17 cellular contexts compared by ENCODE assay signal in genomic region chr21:42144221-42144620, GRCh38.
A peak's percentile ranks its signal among the peaks of the same experiment; 100 is the strongest.
DNase-seq lines count a peak whose midpoint lies in the region; ATAC-seq, FAIRE-seq and TF ChIP-seq lines count a peak whose summit lies in the region.
"Had no signal": no experiment of that assay in that cellular context is flagged by ENCODE, and none has a peak within 500 bp of the region (broad histone marks: within the 10 kb centered on the region; RNA-seq: fewer than 3 reads in every experiment).

No MANE protein-coding gene starts in this region.

- H3K27ac Mint-ChIP-seq in T-helper 2 cell treated with Interferon-gamma antibody and Interleukin-4, amounts not matched to agents 5 μg/mL and 100 μg/mL, for 36 hours: peak overlapping the region; percentile 34
- peak overlapping the region in 3 of 5 experiments; percentile 27 to 93 (median 43) for H3K27ac Mint-ChIP-seq in brain
- H3K27ac Mint-ChIP-seq: CD4-positive, alpha-beta T cell; GM23338 had no signal

- H3K36me3 Mint-ChIP-seq in T-helper 2 cell treated with Interferon-gamma antibody and Interleukin-4, amounts not matched to agents 5 μg/mL and 100 μg/mL, for 36 hours (ENCODE audit: low read depth): no peaks in the 10 kb centered on the region
- no peaks in the 10 kb centered on the region for H3K36me3 Mint-ChIP-seq in brain

- H3K9me3 ChIP-seq in HEK293 (ENCODE audit: control insufficient read depth, insufficient read depth, low read depth, low read length) (no peaks in the 10 kb centered on the region), kidney (ENCODE audit: control insufficient read depth in 1 of 2, low read length in 2 of 2) (no peaks in the 10 kb centered on the region)
- H3K9me3 ChIP-seq: A549, Caco-2 had no signal

- no peaks in the 10 kb centered on the region for H3K4me1 ChIP-seq in HEK293 (ENCODE audit: control insufficient read depth, insufficient read depth, low read length)
- H3K4me1 ChIP-seq in kidney (ENCODE audit: control insufficient read depth in 1 of 2, insufficient read depth in 1 of 2, low read depth in 1 of 2, low read length in 2 of 2): no peaks in the 10 kb centered on the region
- H3K4me1 ChIP-seq: A549, Caco-2 had no signal

- no peak for DNase-seq in T-helper 2 cell treated with Interferon-gamma antibody and Interleukin-4, amounts not matched to agents 5 μg/mL and 100 μg/mL, for 36 hours (ENCODE audit: low spot score)
- DNase-seq in T-helper 2 cell: no peak
- peak; percentile 21 for DNase-seq in kidney
- no peak for DNase-seq in coronary artery (ENCODE audit: low spot score)
- DNase-seq in activated CD4-positive, alpha-beta T cell treated with anti-CD3 and anti-CD28 coated beads for 48 hours: no peak
- DNase-seq: AML-193; CD4-positive, alpha-beta T cell; H7 had no signal

- CTCF ChIA-PET in HEK293 (lab: Yijun Ruan, JAX): interaction anchor here (1.0 to 3.6 kb wide), 9 partner anchors 10 to 393 kb away, joined by 3 to 46 read pairs (median 7); no protein-coding TSS in a partner anchor

- H3K27ac ChIP-seq in HEK293 (ENCODE audit: extremely low read depth, low read depth, low read length): no peak overlapping the region
- H3K27ac ChIP-seq in kidney (ENCODE audit: low read depth in 2 of 2, low read length in 2 of 2): no peak overlapping the region
- H3K27ac ChIP-seq in coronary artery: no peak overlapping the region
- H3K27ac ChIP-seq: 22Rv1, A549, C4-2B had no signal

- no peak overlapping the region for H3K4me3 Mint-ChIP-seq in T-helper 2 cell treated with Interferon-gamma antibody and Interleukin-4, amounts not matched to agents 5 μg/mL and 100 μg/mL, for 36 hours
- no peak overlapping the region for H3K4me3 Mint-ChIP-seq in brain
- H3K4me3 Mint-ChIP-seq: CD4-positive, alpha-beta T cell; GM23338 had no signal

- ATAC-seq in GM18909 (IDR thresholded peaks at IDR 0.05; ENCODE audit: poor library complexity, unreplicated experiment): no peak
- ATAC-seq: GM23338 had no signal

- H3K36me3 ChIP-seq in HEK293 (ENCODE audit: control insufficient read depth in 2 of 2, insufficient read depth in 1 of 2, low read length in 2 of 2): no peaks in the 10 kb centered on the region
- no peaks in the 10 kb centered on the region for H3K36me3 ChIP-seq in kidney (ENCODE audit: control insufficient read depth in 1 of 2, insufficient read depth in 2 of 2, low read length in 2 of 2)

- TF ChIP-seq CTCF in HEK293 (tag by site-specific recombination; IDR thresholded peaks at IDR 0.05) (no peak), brain (conservative IDR thresholded peaks at IDR 0.05) (no peak), kidney (IDR thresholded peaks at IDR 0.05; ENCODE audit: borderline replicate concordance, extremely low read depth, insufficient read depth) (no peak), coronary artery (IDR thresholded peaks at IDR 0.05) (no peak)

- POLR2A ChIA-PET in HEK293 (lab: Yijun Ruan, JAX): no interaction called here

- no peak overlapping the region for H3K9ac ChIP-seq in kidney (ENCODE audit: low read length in 2 of 2)

- peaks cover 11% of the 10 kb centered on the region for H3K4me1 Mint-ChIP-seq in T-helper 2 cell treated with Interferon-gamma antibody and Interleukin-4, amounts not matched to agents 5 μg/mL and 100 μg/mL, for 36 hours (ENCODE audit: low read depth)
- peaks cover 18% of the 10 kb centered on the region for H3K4me1 Mint-ChIP-seq in brain

- no peak for FAIRE-seq in kidney (lab: Jason Lieb, UNC)
- FAIRE-seq: A549, G401.6 had no signal

- intact Hi-C loops in kidney (cut with DNase I): no loop called here

- peaks cover 6% of the 10 kb centered on the region for H3K27me3 Mint-ChIP-seq in T-helper 2 cell treated with Interferon-gamma antibody and Interleukin-4, amounts not matched to agents 5 μg/mL and 100 μg/mL, for 36 hours (ENCODE audit: low read depth)
- H3K27me3 Mint-ChIP-seq in brain: peaks cover 12% of the 10 kb centered on the region
- H3K27me3 Mint-ChIP-seq: CD4-positive, alpha-beta T cell had no signal

- H3K9me3 Mint-ChIP-seq in T-helper 2 cell treated with Interferon-gamma antibody and Interleukin-4, amounts not matched to agents 5 μg/mL and 100 μg/mL, for 36 hours: no peaks in the 10 kb centered on the region
- H3K9me3 Mint-ChIP-seq in brain: peaks cover 0 to 6% (median 0%) of the 10 kb centered on the region in 5 experiments
- H3K9me3 Mint-ChIP-seq: CD4-positive, alpha-beta T cell; GM23338 had no signal

- no peak overlapping the region for H3K4me3 ChIP-seq in HEK293 (ENCODE audit: low read depth, low read length)
- no peak overlapping the region for H3K4me3 ChIP-seq in kidney (ENCODE audit: low read length in 2 of 2)
- no peak overlapping the region for H3K4me3 ChIP-seq in coronary artery
- H3K4me3 ChIP-seq: A549, GM23338 had no signal

TF ChIP-seq in HEK293, 187 proteins besides CTCF, POLR2A, EP300 and RAD21 (continues in another document):
- TF ChIP-seq ZNF561 (tag by site-specific recombination; IDR thresholded peaks at IDR 0.05; ENCODE audit: borderline replicate concordance) (no peak), ZNF37A (tag by site-specific recombination; IDR thresholded peaks at IDR 0.05) (no peak), ZBTB17 (tag by site-specific recombination; IDR thresholded peaks at IDR 0.05) (peak; percentile 57), ZNF549 (tag by site-specific recombination; IDR thresholded peaks at IDR 0.05) (no peak), ZBTB7A (tag by site-specific recombination; IDR thresholded peaks at IDR 0.05; ENCODE audit: low read depth) (no peak), ZSCAN30 (tag by site-specific recombination; IDR thresholded peaks at IDR 0.05) (no peak), IKZF3 (tag by site-specific recombination; IDR thresholded peaks at IDR 0.05) (no peak), ZEB2 (tag by site-specific recombination; IDR thresholded peaks at IDR 0.05) (no peak), ZNF350 (tag by site-specific recombination; IDR thresholded peaks at IDR 0.05) (no peak), ZNF704 (tag by site-specific recombination; IDR thresholded peaks at IDR 0.05) (no peak), ZBTB44 (tag by site-specific recombination; IDR thresholded peaks at IDR 0.05) (no peak), ZNF148 (tag by site-specific recombination; IDR thresholded peaks at IDR 0.05; ENCODE audit: borderline replicate concordance) (no peak), ZNF791 (tag by site-specific recombination; IDR thresholded peaks at IDR 0.05) (0 out of 2 replicates have a peak, but pooled peaks have one; percentile 14), ZNF221 (tag by site-specific recombination; IDR thresholded peaks at IDR 0.05; ENCODE audit: borderline replicate concordance) (no peak), ATF2 (tag by site-specific recombination; IDR thresholded peaks at IDR 0.05; ENCODE audit: low read depth) (no peak), ZNF211 (tag by site-specific recombination; IDR thresholded peaks at IDR 0.05; ENCODE audit: low read depth) (no peak), ZNF837 (tag by site-specific recombination; IDR thresholded peaks at IDR 0.05) (no peak)
